ENCODE assay signal across 35 cellular contexts in the genomic region with DNA sequence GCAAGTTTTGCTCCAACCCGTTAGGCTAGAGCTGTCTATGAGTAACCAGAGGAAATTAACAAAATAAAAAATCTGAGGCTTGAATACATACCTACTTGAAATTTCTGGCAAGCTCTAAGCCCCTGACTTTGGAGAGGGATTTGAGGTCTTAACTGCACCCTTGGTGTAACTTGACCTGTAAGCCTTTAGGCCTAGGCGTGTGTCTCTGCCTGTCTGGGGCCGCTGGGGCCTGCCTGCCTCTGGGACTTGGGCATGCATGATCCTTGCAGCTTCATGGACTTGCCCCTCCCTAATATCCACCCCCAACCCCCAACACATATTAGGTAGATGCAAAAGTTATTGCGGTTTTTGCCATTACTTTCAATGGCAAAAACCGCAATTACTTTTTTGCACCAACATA. TPM values are rescaled to one million over a fixed set of nuclear protein-coding genes. Genes with fewer than 3 reads are reported as not detected.
"Had no signal": no experiment of that assay in that cellular context is flagged by ENCODE, and none has a peak within 500 bp of the region (broad histone marks: within the 10 kb centered on the region; RNA-seq: fewer than 3 reads in every experiment).

No MANE protein-coding gene starts in this region.

- DNase-seq: activated CD4-positive, alpha-beta memory T cell treated with anti-CD3 and anti-CD28 coated beads, Interleukin-2, amount 10 ng/mL, durations not matched to agents 7 days and 5 days; activated CD4-positive, alpha-beta T cell treated with anti-CD3 and anti-CD28 coated beads for 1 hour; activated CD4-positive, alpha-beta T cell treated with anti-CD3 and anti-CD28 coated beads for 48 hours; activated CD4-positive, CD25-positive, alpha-beta regulatory T cell; activated CD8-positive, alpha-beta memory T cell treated with anti-CD3 and anti-CD28 coated beads for 24 hours; activated CD8-positive, alpha-beta memory T cell treated with anti-CD3 and anti-CD28 coated beads, Interleukin-2, amount 10 ng/mL, durations not matched to agents 7 days and 5 days; activated CD8-positive, alpha-beta memory T cell treated with anti-CD3 and anti-CD28 coated beads, Interleukin-2, amount 50 U/mL, for 48 hours; activated effector memory CD4-positive, alpha-beta T cell treated with Interleukin-2 at 50 U/mL for 16 hours; activated naive CD4-positive, alpha-beta T cell treated with anti-CD3 and anti-CD28 coated beads, Interleukin-2, amount 10 ng/mL, durations not matched to agents 7 days and 5 days; activated T-cell treated with anti-CD3 and anti-CD28 coated beads, Interleukin-2, amount 50 U/mL, for 48 hours; amygdala; body of pancreas; caudate nucleus; IMR-90; NCI-H1105; NCI-H1417 treated with DMSO at 0.1 percent for 48 hours; NCI-H1930; NCI-H2081 treated with DMSO at 0.1 percent for 48 hours; NCI-H345; NCI-H526 treated with DMSO at 0.1 percent for 48 hours; NCI-H774; Peyer's patch; RPMI8226; SIG-M5; T-cell; T1000; WERI-Rb-1 had no signal

- H3K4me3 ChIP-seq: body of pancreas, breast epithelium, K562, Peyer's patch had no signal

RNA-seq across cellular contexts. Expression of gene CPSF4L, which starts 53.8 kb away (rescaled TPM):
- total RNA-seq: activated CD4-positive, alpha-beta memory T cell treated with anti-CD3 and anti-CD28 coated beads, Interleukin-2, amount 10 ng/mL, durations not matched to agents 7 days and 5 days; activated CD8-positive, alpha-beta memory T cell treated with anti-CD3 and anti-CD28 coated beads, Interleukin-2, amount 10 ng/mL, durations not matched to agents 7 days and 5 days; astrocyte; body of pancreas; IMR-90; K562; M059J; NCI-H460; Peyer's patch; Right ventricle myocardium inferior; SK-MEL-5; T-cell; T-helper 2 cell treated with Interferon-gamma antibody and Interleukin-4, amounts not matched to agents 100 ng/mL and 5 ng/mL, for 36 hours had no signal
